ENCODE assay signal across 1 cellular context in the genomic region with DNA sequence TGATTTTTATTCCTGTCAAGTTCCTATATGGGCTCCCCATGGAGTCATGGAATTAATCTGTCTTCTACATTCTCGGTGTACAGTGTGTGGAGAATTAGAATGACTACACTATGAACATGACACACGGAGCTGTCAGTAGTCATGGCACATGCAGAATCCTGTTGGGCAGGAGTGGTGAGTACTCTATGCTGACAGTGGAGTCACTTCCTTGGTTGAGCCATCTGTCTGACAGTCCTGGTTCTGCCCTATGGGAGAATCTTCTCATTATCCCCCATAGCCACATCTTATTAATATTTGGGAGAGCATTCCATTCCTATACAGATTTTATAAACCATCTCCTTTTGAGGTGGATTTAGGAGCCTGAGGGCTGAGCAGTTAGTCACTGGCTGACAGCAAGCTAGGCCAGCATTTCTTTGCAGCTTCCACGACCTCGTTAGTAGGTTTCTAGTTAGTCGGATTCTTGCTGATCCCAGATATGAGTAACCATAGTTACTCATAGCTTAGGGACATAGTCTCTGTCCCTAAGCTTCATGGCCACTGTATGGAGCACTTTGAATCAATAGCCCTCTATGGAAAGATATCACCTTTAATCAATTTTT.
TF ChIP-seq lines count a peak whose summit lies in the region.

No MANE protein-coding gene starts in this region.

TF ChIP-seq in SK-N-SH, 30 proteins besides CTCF, POLR2A, EP300 and RAD21:
- no peak for TF ChIP-seq MXI1 (IDR thresholded peaks at IDR 0.05; ENCODE audit: low read depth, low read length)
- TF ChIP-seq FOSL2 (IDR thresholded peaks at IDR 0.05; ENCODE audit: borderline replicate concordance, low read depth): no peak
- no peak for TF ChIP-seq SMC3 (IDR thresholded peaks at IDR 0.05; ENCODE audit: low read depth, low read length)
- TF ChIP-seq CHD2 (IDR thresholded peaks at IDR 0.05; ENCODE audit: low read length, partially characterized antibody): no peak
- no peak for TF ChIP-seq MAX (IDR thresholded peaks at IDR 0.05; ENCODE audit: low read depth)
- TF ChIP-seq, protein P1, sequence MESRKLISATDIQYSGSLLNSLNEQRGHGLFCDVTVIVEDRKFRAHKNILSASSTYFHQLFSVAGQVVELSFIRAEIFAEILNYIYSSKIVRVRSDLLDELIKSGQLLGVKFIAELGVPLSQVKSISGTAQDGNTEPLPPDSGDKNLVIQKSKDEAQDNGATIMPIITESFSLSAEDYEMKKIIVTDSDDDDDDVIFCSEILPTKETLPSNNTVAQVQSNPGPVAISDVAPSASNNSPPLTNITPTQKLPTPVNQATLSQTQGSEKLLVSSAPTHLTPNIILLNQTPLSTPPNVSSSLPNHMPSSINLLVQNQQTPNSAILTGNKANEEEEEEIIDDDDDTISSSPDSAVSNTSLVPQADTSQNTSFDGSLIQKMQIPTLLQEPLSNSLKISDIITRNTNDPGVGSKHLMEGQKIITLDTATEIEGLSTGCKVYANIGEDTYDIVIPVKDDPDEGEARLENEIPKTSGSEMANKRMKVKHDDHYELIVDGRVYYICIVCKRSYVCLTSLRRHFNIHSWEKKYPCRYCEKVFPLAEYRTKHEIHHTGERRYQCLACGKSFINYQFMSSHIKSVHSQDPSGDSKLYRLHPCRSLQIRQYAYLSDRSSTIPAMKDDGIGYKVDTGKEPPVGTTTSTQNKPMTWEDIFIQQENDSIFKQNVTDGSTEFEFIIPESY (IDR thresholded peaks at IDR 0.05; ENCODE audit: borderline replicate concordance, low read depth): no peak
- TF ChIP-seq, protein P2, sequence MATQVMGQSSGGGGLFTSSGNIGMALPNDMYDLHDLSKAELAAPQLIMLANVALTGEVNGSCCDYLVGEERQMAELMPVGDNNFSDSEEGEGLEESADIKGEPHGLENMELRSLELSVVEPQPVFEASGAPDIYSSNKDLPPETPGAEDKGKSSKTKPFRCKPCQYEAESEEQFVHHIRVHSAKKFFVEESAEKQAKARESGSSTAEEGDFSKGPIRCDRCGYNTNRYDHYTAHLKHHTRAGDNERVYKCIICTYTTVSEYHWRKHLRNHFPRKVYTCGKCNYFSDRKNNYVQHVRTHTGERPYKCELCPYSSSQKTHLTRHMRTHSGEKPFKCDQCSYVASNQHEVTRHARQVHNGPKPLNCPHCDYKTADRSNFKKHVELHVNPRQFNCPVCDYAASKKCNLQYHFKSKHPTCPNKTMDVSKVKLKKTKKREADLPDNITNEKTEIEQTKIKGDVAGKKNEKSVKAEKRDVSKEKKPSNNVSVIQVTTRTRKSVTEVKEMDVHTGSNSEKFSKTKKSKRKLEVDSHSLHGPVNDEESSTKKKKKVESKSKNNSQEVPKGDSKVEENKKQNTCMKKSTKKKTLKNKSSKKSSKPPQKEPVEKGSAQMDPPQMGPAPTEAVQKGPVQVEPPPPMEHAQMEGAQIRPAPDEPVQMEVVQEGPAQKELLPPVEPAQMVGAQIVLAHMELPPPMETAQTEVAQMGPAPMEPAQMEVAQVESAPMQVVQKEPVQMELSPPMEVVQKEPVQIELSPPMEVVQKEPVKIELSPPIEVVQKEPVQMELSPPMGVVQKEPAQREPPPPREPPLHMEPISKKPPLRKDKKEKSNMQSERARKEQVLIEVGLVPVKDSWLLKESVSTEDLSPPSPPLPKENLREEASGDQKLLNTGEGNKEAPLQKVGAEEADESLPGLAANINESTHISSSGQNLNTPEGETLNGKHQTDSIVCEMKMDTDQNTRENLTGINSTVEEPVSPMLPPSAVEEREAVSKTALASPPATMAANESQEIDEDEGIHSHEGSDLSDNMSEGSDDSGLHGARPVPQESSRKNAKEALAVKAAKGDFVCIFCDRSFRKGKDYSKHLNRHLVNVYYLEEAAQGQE (IDR thresholded peaks at IDR 0.05; ENCODE audit: low read depth, low read length): no peak
